In genomic region chr10:61323757-61324156, GRCh38 we compare ENCODE assay signal across 35 cellular contexts.
DNase-seq lines count a peak whose midpoint lies in the region; ATAC-seq, FAIRE-seq and TF ChIP-seq lines count a peak whose summit lies in the region.
"Had no signal": no experiment of that assay in that cellular context is flagged by ENCODE, and none has a peak within 500 bp of the region (broad histone marks: within the 10 kb centered on the region; RNA-seq: fewer than 3 reads in every experiment).

No MANE protein-coding gene starts in this region.

- H3K9me3 ChIP-seq in HepG2 (ENCODE audit: low read length) (no peaks in the 10 kb centered on the region), right lobe of liver (no peaks in the 10 kb centered on the region), K562 (replicated peaks; ENCODE audit: control insufficient read depth, insufficient read depth, low read depth, low read length) (no peaks in the 10 kb centered on the region), T-helper 17 cell (ENCODE audit: control insufficient read depth, low read length, poor library complexity, severe bottlenecking) (no peaks in the 10 kb centered on the region), prostate gland (no peaks in the 10 kb centered on the region)
- H3K9me3 ChIP-seq: A549, BE2C, Caco-2 had no signal

- no peak for TF ChIP-seq EP300 in HepG2 (IDR thresholded peaks at IDR 0.05; ENCODE audit: low read depth in 2 of 2, low read length in 2 of 2)
- no peak for TF ChIP-seq EP300 in HepG2 (CRISPR knock-in tag; IDR thresholded peaks at IDR 0.05; ENCODE audit: borderline replicate concordance)
- TF ChIP-seq EP300 in K562 (IDR thresholded peaks at IDR 0.05; ENCODE audit: low read length) = no peak

- H3K9me1 ChIP-seq in K562 (ENCODE audit: control insufficient read depth, insufficient read depth, low read length) = no peaks in the 10 kb centered on the region

- intact Hi-C loops in HepG2 (cut with micrococcal nuclease; ENCODE audit: unreplicated experiment) (no loop called here), right lobe of liver (cut with DNase I) (no loop called here), K562 (cut with micrococcal nuclease) (no loop called here), prostate gland (cut with DNase I) (no loop called here)

- no peak for TF ChIP-seq CTCF in HepG2 (CRISPR knock-in tag; IDR thresholded peaks at IDR 0.05)
- no peak for TF ChIP-seq CTCF in right lobe of liver (IDR thresholded peaks at IDR 0.05)
- no peak for TF ChIP-seq CTCF in D721Med (IDR thresholded peaks at IDR 0.05; ENCODE audit: insufficient read depth, missing control alignments)
- TF ChIP-seq CTCF in LNCaP clone FGC (IDR thresholded peaks at IDR 0.05; ENCODE audit: control insufficient read depth, extremely low read depth, insufficient read depth) = no peak
- no peak for TF ChIP-seq CTCF in K562 (IDR thresholded peaks at IDR 0.05 in 2 of 3, conservative IDR thresholded peaks at IDR 0.05 in 1 of 3; ENCODE audit: insufficient read depth in 2 of 3, low read depth in 1 of 3, low read length in 3 of 3)
- TF ChIP-seq CTCF in prostate gland (IDR thresholded peaks at IDR 0.05) = no peak

- H3K4me3 Mint-ChIP-seq in T-helper 17 cell = no peak overlapping the region
- H3K4me3 Mint-ChIP-seq: B cell; CD14-positive monocyte; CD4-positive, alpha-beta memory T cell; CD4-positive, alpha-beta T cell; CD4-positive, CD25-positive, alpha-beta regulatory T cell; CD8-positive, alpha-beta memory T cell; CD8-positive, alpha-beta T cell had no signal

- peaks cover 7% of the 10 kb centered on the region for H3K27me3 Mint-ChIP-seq in T-helper 17 cell
- H3K27me3 Mint-ChIP-seq: CD4-positive, alpha-beta T cell had no signal

- CTCF ChIA-PET in HepG2 (lab: Yijun Ruan, JAX; ENCODE audit: low intra/inter-chr PET ratio, low total read pairs) = no interaction called here
- CTCF ChIA-PET in K562 (lab: Yijun Ruan, JAX; ENCODE audit: low intra/inter-chr PET ratio) = no interaction called here

- POLR2A ChIA-PET in HepG2 (lab: Yijun Ruan, JAX) = no interaction called here
- POLR2A ChIA-PET in K562 (lab: Yijun Ruan, JAX) = no interaction called here

- H3K9ac ChIP-seq in HepG2 (ENCODE audit: insufficient read depth, low read depth, low read length) (no peak overlapping the region), K562 (ENCODE audit: insufficient read depth in 1 of 2, low read depth in 2 of 2, low read length in 2 of 2) (no peak overlapping the region)
- H3K9ac ChIP-seq: BLaER1; BLaER1 treated with 17β-estradiol and CSF1 and Interleukin-3, amounts not matched to agents 10 nM and 100 nM had no signal

- TF ChIP-seq POLR2A in HepG2 (IDR thresholded peaks at IDR 0.05; ENCODE audit: insufficient read depth in 1 of 2, low read depth in 2 of 2, low read length in 2 of 2) = no peak
- TF ChIP-seq POLR2A in right lobe of liver (IDR thresholded peaks at IDR 0.05) = no peak
- TF ChIP-seq POLR2A in K562 (conservative IDR thresholded peaks at IDR 0.05) = no peak
- no peak for TF ChIP-seq POLR2A in prostate gland (IDR thresholded peaks at IDR 0.05)

- TF ChIP-seq RAD21 in HepG2 (CRISPR knock-in tag; IDR thresholded peaks at IDR 0.05) (no peak), K562 (CRISPR knock-in tag; conservative IDR thresholded peaks at IDR 0.05 in 1 of 2, IDR thresholded peaks at IDR 0.05 in 1 of 2) (no peak)

- H3K27me3 ChIP-seq in HepG2 (ENCODE audit: control insufficient read depth in 1 of 2, insufficient read depth in 2 of 2, low read length in 2 of 2) (no peaks in the 10 kb centered on the region), right lobe of liver (no peaks in the 10 kb centered on the region), K562 (ENCODE audit: control insufficient read depth in 2 of 2, insufficient read depth in 2 of 2, low read length in 2 of 2) (no peaks in the 10 kb centered on the region), prostate gland (replicated peaks; ENCODE audit: insufficient read depth) (no peaks in the 10 kb centered on the region)
- H3K27me3 ChIP-seq: BE2C; BLaER1; BLaER1 treated with 17β-estradiol and CSF1 and Interleukin-3, amounts not matched to agents 10 nM and 100 nM had no signal

- no peaks in the 10 kb centered on the region for H4K20me1 ChIP-seq in HepG2 (ENCODE audit: insufficient read depth, low read length)
- no peaks in the 10 kb centered on the region for H4K20me1 ChIP-seq in K562 (replicated peaks; ENCODE audit: control insufficient read depth, insufficient read depth, low read length)
- H4K20me1 ChIP-seq: BLaER1; BLaER1 treated with 17β-estradiol and CSF1 and Interleukin-3, amounts not matched to agents 10 nM and 100 nM had no signal

- H3K36me3 Mint-ChIP-seq in T-helper 17 cell (ENCODE audit: low read depth) = no peaks in the 10 kb centered on the region
- H3K36me3 Mint-ChIP-seq: CD14-positive monocyte; CD4-positive, alpha-beta memory T cell; CD4-positive, CD25-positive, alpha-beta regulatory T cell; CD8-positive, alpha-beta memory T cell; CD8-positive, alpha-beta T cell had no signal

- no peaks in the 10 kb centered on the region for H3K4me1 Mint-ChIP-seq in T-helper 17 cell
- H3K4me1 Mint-ChIP-seq: CD14-positive monocyte; CD4-positive, alpha-beta memory T cell; CD4-positive, CD25-positive, alpha-beta regulatory T cell; CD8-positive, alpha-beta memory T cell had no signal

- H3K79me2 ChIP-seq in HepG2 (ENCODE audit: insufficient read depth, low read length) (no peaks in the 10 kb centered on the region), K562 (ENCODE audit: control insufficient read depth, insufficient read depth, low read length) (no peaks in the 10 kb centered on the region)

- ATAC-seq in HepG2 (no peak), right lobe of liver (no peak), K562 (no peak), T-helper 17 cell (no peak)
- ATAC-seq: A549; CD8-positive, alpha-beta T cell had no signal

- H3K27ac Mint-ChIP-seq in T-helper 17 cell = no peak overlapping the region
- H3K27ac Mint-ChIP-seq: B cell; CD14-positive monocyte; CD4-positive, alpha-beta memory T cell; CD4-positive, alpha-beta T cell; CD4-positive, CD25-positive, alpha-beta regulatory T cell; CD8-positive, alpha-beta memory T cell; CD8-positive, alpha-beta T cell had no signal

- in situ Hi-C loops in HepG2 (cut with HindIII; ENCODE audit: extremely low pct_ligation_motif_present, low pct_unique_long_range_greater_than_20kb) (no loop called here), K562 (cut with MboI) (no loop called here)

- H2AFZ ChIP-seq in HepG2 (ENCODE audit: low read length) = no peak overlapping the region
- H2AFZ ChIP-seq in K562 (ENCODE audit: low read depth, low read length) = no peak overlapping the region

- H3K27ac ChIP-seq in HepG2 (ENCODE audit: extremely low read length, insufficient read depth, low read length) (no peak overlapping the region), right lobe of liver (no peak overlapping the region), K562 (ENCODE audit: extremely low read depth, low read depth, low read length) (no peak overlapping the region), prostate gland (no peak overlapping the region)
- H3K27ac ChIP-seq: 22Rv1; A549; BLaER1; BLaER1 treated with 17β-estradiol and CSF1 and Interleukin-3, amounts not matched to agents 10 nM and 100 nM; C4-2B had no signal

- no peak overlapping the region for H3K4me3 ChIP-seq in HepG2 (replicated peaks in 1 of 3; ENCODE audit: insufficient read depth in 1 of 3, low read depth in 2 of 3, low read length in 3 of 3)
- no peak overlapping the region for H3K4me3 ChIP-seq in right lobe of liver
- H3K4me3 ChIP-seq in LNCaP clone FGC (ENCODE audit: low read depth, low read length) = no peak overlapping the region
- no peak overlapping the region for H3K4me3 ChIP-seq in K562
- no peak overlapping the region for H3K4me3 ChIP-seq in prostate gland
- H3K4me3 ChIP-seq: A549; BLaER1; BLaER1 treated with 17β-estradiol and CSF1 and Interleukin-3, amounts not matched to agents 10 nM and 100 nM had no signal

- BruUV-seq in HepG2 (replicated peaks; lab: Mats Ljungman, UMichigan) (no TSS peak), K562 (replicated peaks; lab: Mats Ljungman, UMichigan) (no TSS peak)

- H3K4me2 ChIP-seq in HepG2 (ENCODE audit: low read depth, low read length) (no peak overlapping the region), K562 (ENCODE audit: insufficient read depth, low read length) (no peak overlapping the region)
- H3K4me2 ChIP-seq: A549; BLaER1; BLaER1 treated with 17β-estradiol and CSF1 and Interleukin-3, amounts not matched to agents 10 nM and 100 nM had no signal

- FAIRE-seq in HepG2 (lab: Jason Lieb, UNC) = no peak
- FAIRE-seq in D721Med (lab: Jason Lieb, UNC) = peak; percentile 69
- FAIRE-seq in K562 (lab: Jason Lieb, UNC) = no peak
- no peak for FAIRE-seq in GM19239 (lab: Jason Lieb, UNC)
- FAIRE-seq: A549 had no signal

- H3K4me1 ChIP-seq in HepG2 (ENCODE audit: insufficient read depth, low read length) (no peaks in the 10 kb centered on the region), right lobe of liver (no peaks in the 10 kb centered on the region), K562 (replicated peaks in 1 of 2; ENCODE audit: control insufficient read depth in 2 of 2, insufficient read depth in 2 of 2, low read length in 2 of 2) (no peaks in the 10 kb centered on the region), prostate gland (replicated peaks) (no peaks in the 10 kb centered on the region)
- H3K4me1 ChIP-seq: A549, BE2C, Caco-2 had no signal

- H3K36me3 ChIP-seq in HepG2 (replicated peaks in 1 of 2; ENCODE audit: control insufficient read depth in 1 of 2, insufficient read depth in 2 of 2, low read length in 2 of 2) (no peaks in the 10 kb centered on the region), right lobe of liver (no peaks in the 10 kb centered on the region), K562 (ENCODE audit: control insufficient read depth, insufficient read depth, low read length) (no peaks in the 10 kb centered on the region), prostate gland (no peaks in the 10 kb centered on the region)
- H3K36me3 ChIP-seq: BE2C; BLaER1; BLaER1 treated with 17β-estradiol and CSF1 and Interleukin-3, amounts not matched to agents 10 nM and 100 nM had no signal

- no peak for DNase-seq in HepG2 (ENCODE audit: low spot score)
- DNase-seq in right lobe of liver = no peak
- DNase-seq in D721Med (ENCODE audit: insufficient read length, low spot score) = no peak
- DNase-seq in LNCaP clone FGC (ENCODE audit: low read depth) = peak; percentile 22
- no peak for DNase-seq in K562 (ENCODE audit: extremely low read depth in 1 of 4, low spot score in 3 of 4)
- DNase-seq in T-helper 17 cell = no peak
- no peak for DNase-seq in GM19239 (ENCODE audit: insufficient read length, low spot score)
- DNase-seq in prostate gland (ENCODE audit: low spot score) = no peak
- DNase-seq: 8988T; ACHN; AML-193; BE2C; C1 segment of cervical spinal cord; Caco-2; Calu3; CD4-positive, alpha-beta memory T cell; CD4-positive, alpha-beta T cell; CD4-positive, CD25-positive, alpha-beta regulatory T cell; CD8-positive, alpha-beta memory T cell; CD8-positive, alpha-beta T cell; COR-L47; DMS 273 treated with DMSO at 0.1 percent for 48 hours; DMS153; DMS53; DMS79; DMS79 treated with DMSO at 0.1 percent for 48 hours; DND-41; EL had no signal

TF ChIP-seq in HepG2, 621 proteins besides CTCF, POLR2A, EP300 and RAD21 (continues in another document):
- TF ChIP-seq ZNF253 (CRISPR knock-in tag; IDR thresholded peaks at IDR 0.05; ENCODE audit: borderline replicate concordance) (no peak), ATM (IDR thresholded peaks at IDR 0.05; ENCODE audit: borderline replicate concordance) (no peak)

TF ChIP-seq in K562, 482 proteins besides CTCF, POLR2A, EP300 and RAD21 (continues in another document):
- no peak for TF ChIP-seq RHOXF2B (CRISPR knock-in tag; conservative IDR thresholded peaks at IDR 0.05)

Comparison
In these comparisons a context has a peak if more than half of its experiments do, and no peak if none do; other contexts are left out.
1. Of the 241 proteins assayed by ChIP-seq in both HepG2 and K562: peak only in HepG2: CEBPB; only in K562: CEBPG; in both: none; in neither: 239.